In genomic region chr5:150263801-150264621, GRCh38 we compare ENCODE assay signal across 1 cellular context.
A peak's percentile ranks its signal among the peaks of the same experiment; 100 is the strongest.
TF ChIP-seq lines count a peak whose summit lies in the region.

No MANE protein-coding gene starts in this region.

TF ChIP-seq in K562, 482 proteins besides CTCF, POLR2A, EP300 and RAD21 (continued from another document):
- TF ChIP-seq ZNF512 (tag; IDR thresholded peaks at IDR 0.05) (no peak), C11orf30 (IDR thresholded peaks at IDR 0.05; ENCODE audit: low read depth) (peak; percentile 49), CEBPG (CRISPR knock-in tag; IDR thresholded peaks at IDR 0.05) (peak; percentile 25; the same call in 1 of the 2 replicates), CEBPG (tag; conservative IDR thresholded peaks at IDR 0.05 in 1 of 2, IDR thresholded peaks at IDR 0.05 in 1 of 2) (no peak), JUND (IDR thresholded peaks at IDR 0.05; ENCODE audit: borderline replicate concordance, low read depth, low read length) (peak; percentile 10; the same call in 1 of the 2 replicates), JUND (tag; IDR thresholded peaks at IDR 0.05; ENCODE audit: borderline replicate concordance, low read depth, low read length) (no peak), BRF1 (IDR thresholded peaks at IDR 0.05; ENCODE audit: borderline replicate concordance, extremely low read depth, insufficient read length) (no peak), NFE2 (IDR thresholded peaks at IDR 0.05; ENCODE audit: low read depth) (0 out of 2 replicates have a peak, but pooled peaks have one; percentile 42), MAFG (tag; conservative IDR thresholded peaks at IDR 0.05) (peak; percentile 48; the same call in 1 of the 2 replicates), ETV6 (IDR thresholded peaks at IDR 0.05; ENCODE audit: borderline replicate concordance in 1 of 2, low read depth in 2 of 2, low read length in 1 of 2) (no peak), ETV6 (CRISPR knock-in tag; IDR thresholded peaks at IDR 0.05; ENCODE audit: borderline replicate concordance) (no peak), FOSL1 (tag; conservative IDR thresholded peaks at IDR 0.05) (peak; percentile 74; the same call in 1 of the 2 replicates)
